In the genomic region with DNA sequence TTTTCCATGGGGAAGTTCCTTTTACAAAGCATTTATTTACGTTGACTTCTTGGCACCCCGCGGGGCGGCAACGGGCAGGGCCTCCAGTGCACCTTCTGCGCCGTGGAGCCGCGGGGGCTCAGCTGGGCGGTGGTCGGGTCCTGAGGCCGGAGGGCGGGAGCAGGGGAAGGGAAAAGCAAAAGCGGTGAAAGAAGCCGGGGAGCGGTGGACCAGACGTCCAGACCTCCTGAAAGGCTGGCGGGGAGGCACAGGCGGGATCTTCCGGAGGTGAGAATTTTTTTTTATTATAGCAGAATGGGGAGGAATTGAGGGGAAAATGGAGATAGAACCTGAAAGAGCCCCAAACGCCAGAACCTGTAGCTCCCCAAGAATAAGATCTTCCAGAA, we compare ENCODE assay signal across 11 cellular contexts. TPM values are rescaled to one million over a fixed set of nuclear protein-coding genes. Genes with fewer than 3 reads are reported as not detected.
A peak's percentile ranks its signal among the peaks of the same experiment; 100 is the strongest.
DNase-seq lines count a peak whose midpoint lies in the region; ATAC-seq and TF ChIP-seq lines count a peak whose summit lies in the region.
"Not testable (repeated sequence)": the region's sequence is repeated elsewhere in the genome, so short reads cannot be mapped to it uniquely, and the experiment has no call there.
"Had no signal": no experiment of that assay in that cellular context is flagged by ENCODE, and none has a peak within 500 bp of the region (broad histone marks: within the 10 kb centered on the region; RNA-seq: fewer than 3 reads in every experiment).

No MANE protein-coding gene starts in this region.

- H3K9ac ChIP-seq in OCI-LY1 (ENCODE audit: low read length), result not testable (repeated sequence)

- not testable (repeated sequence) for TF ChIP-seq CTCF in CD8-positive, alpha-beta T cell (IDR thresholded peaks at IDR 0.05); OCI-LY1 (IDR thresholded peaks at IDR 0.05; ENCODE audit: low read length); activated B cell treated with CpG ODN at 0.5 μM for 24 hours (IDR thresholded peaks at IDR 0.05); left lung (IDR thresholded peaks at IDR 0.05); progenitor cell of endocrine pancreas (IDR thresholded peaks at IDR 0.05; ENCODE audit: unreplicated experiment)
- TF ChIP-seq CTCF in dorsolateral prefrontal cortex (IDR thresholded peaks at IDR 0.05 in 54 of 56, conservative IDR thresholded peaks at IDR 0.05 in 2 of 56; ENCODE audit: low read depth in 1 of 56, partially characterized antibody in 56 of 56), result peak in 2 of 56 donors; percentile 0

- H3F3A ChIP-seq in OCI-LY1 (ENCODE audit: insufficient read depth, low read length), result not testable (repeated sequence)

- POLR2A ChIA-PET in CD8-positive, alpha-beta T cell (lab: Charles Lee); activated B cell treated with CpG ODN at 0.5 μM for 24 hours (lab: Charles Lee): not testable (repeated sequence)

- not testable (repeated sequence) for H4K20me1 ChIP-seq in OCI-LY1 (ENCODE audit: insufficient read depth, low read length)

- H3K27ac ChIP-seq in CD8-positive, alpha-beta T cell (ENCODE audit: low read depth, low read length), result peak overlapping the region; percentile 73
- H3K27ac ChIP-seq in OCI-LY1 (ENCODE audit: low read depth, low read length, poor library complexity, severe bottlenecking); left lung: not testable (repeated sequence)
- peak overlapping the region in 11 of 59 donors; percentile 47 to 94 (median 75) for H3K27ac ChIP-seq in dorsolateral prefrontal cortex

- peak overlapping the region; percentile 92 for H3K27ac Mint-ChIP-seq in CD8-positive, alpha-beta T cell
- peak overlapping the region; percentile 63 for H3K27ac Mint-ChIP-seq in activated B cell treated with CpG ODN at 0.5 μM for 24 hours
- H3K27ac Mint-ChIP-seq in activated naive CD8-positive, alpha-beta T cell treated with anti-CD3 and anti-CD28 coated beads for 36 hours, result peak overlapping the region; percentile 88
- not testable (repeated sequence) for H3K27ac Mint-ChIP-seq in progenitor cell of endocrine pancreas

- not testable (repeated sequence) for H3K27me3 Mint-ChIP-seq in CD8-positive, alpha-beta T cell (ENCODE audit: low read depth); activated B cell treated with CpG ODN at 0.5 μM for 24 hours; activated naive CD8-positive, alpha-beta T cell treated with anti-CD3 and anti-CD28 coated beads for 36 hours; progenitor cell of endocrine pancreas

- peak overlapping the region; percentile 64; the same call in 1 of the 2 replicates for H3K4me2 ChIP-seq in OCI-LY1 (ENCODE audit: low read length)

- H3K27me3 ChIP-seq in CD8-positive, alpha-beta T cell (ENCODE audit: insufficient read depth, low read length); OCI-LY1 (ENCODE audit: insufficient read depth, low read length); dorsolateral prefrontal cortex; left lung: not testable (repeated sequence)

- not testable (repeated sequence) for ATAC-seq in CD8-positive, alpha-beta T cell; activated B cell treated with CpG ODN at 0.5 μM for 24 hours (ENCODE audit: low read depth); left lung

- CTCF ChIA-PET in CD8-positive, alpha-beta T cell (lab: Charles Lee); activated B cell treated with CpG ODN at 0.5 μM for 24 hours (lab: Charles Lee): not testable (repeated sequence)

- peak overlapping the region; percentile 87 for H3K4me3 Mint-ChIP-seq in CD8-positive, alpha-beta T cell
- H3K4me3 Mint-ChIP-seq in activated B cell treated with CpG ODN at 0.5 μM for 24 hours (peak overlapping the region; percentile 93), progenitor cell of endocrine pancreas (ENCODE audit: low read depth) (peak overlapping the region; percentile 70)
- H3K4me3 Mint-ChIP-seq in activated naive CD8-positive, alpha-beta T cell treated with anti-CD3 and anti-CD28 coated beads for 36 hours, result peak overlapping the region; percentile 91

- not testable (repeated sequence) for H3K9me3 Mint-ChIP-seq in CD8-positive, alpha-beta T cell; activated B cell treated with CpG ODN at 0.5 μM for 24 hours; activated naive CD8-positive, alpha-beta T cell treated with anti-CD3 and anti-CD28 coated beads for 36 hours; progenitor cell of endocrine pancreas (ENCODE audit: low read depth)

- intact Hi-C loops in CD8-positive, alpha-beta T cell (cut with DNase I, micrococcal nuclease); activated B cell treated with CpG ODN at 0.5 μM for 24 hours (cut with micrococcal nuclease); dorsolateral prefrontal cortex (cut with DNase I); left lung (cut with DNase I): not testable (repeated sequence)

- not testable (repeated sequence) for H3K4me1 Mint-ChIP-seq in CD8-positive, alpha-beta T cell (ENCODE audit: low read depth); activated B cell treated with CpG ODN at 0.5 μM for 24 hours; activated naive CD8-positive, alpha-beta T cell treated with anti-CD3 and anti-CD28 coated beads for 36 hours; progenitor cell of endocrine pancreas (ENCODE audit: low read depth)

- not testable (repeated sequence) for H3K36me3 Mint-ChIP-seq in CD8-positive, alpha-beta T cell; activated B cell treated with CpG ODN at 0.5 μM for 24 hours (ENCODE audit: low read depth); activated naive CD8-positive, alpha-beta T cell treated with anti-CD3 and anti-CD28 coated beads for 36 hours; progenitor cell of endocrine pancreas (ENCODE audit: insufficient read depth)

- not testable (repeated sequence) for H3K79me2 ChIP-seq in OCI-LY1 (ENCODE audit: insufficient read depth, low read length)

- not testable (repeated sequence) for DNase-seq in CD8-positive, alpha-beta T cell; activated B cell treated with CpG ODN at 0.5 μM for 24 hours; activated naive CD8-positive, alpha-beta T cell treated with anti-CD3 and anti-CD28 coated beads for 36 hours; left lung; progenitor cell of endocrine pancreas (ENCODE audit: low spot score, unreplicated experiment)
- DNase-seq in dorsolateral prefrontal cortex, result peak in 2 of 10 donors; percentile 5 to 27

- H3K9me2 ChIP-seq in OCI-LY1 (ENCODE audit: low read depth, low read length), result not testable (repeated sequence)

- H3K4me3 ChIP-seq in CD8-positive, alpha-beta T cell (ENCODE audit: low read depth, low read length), result peak overlapping the region; percentile 68
- H3K4me3 ChIP-seq in OCI-LY1 (ENCODE audit: low read depth, low read length, poor library complexity, severe bottlenecking) (peak overlapping the region; percentile 83), dorsolateral prefrontal cortex (peak overlapping the region in 42 of 59 donors; percentile 16 to 71 (median 54)), left lung (peak overlapping the region; percentile 36 to 40)

- H3K36me3 ChIP-seq in CD8-positive, alpha-beta T cell (ENCODE audit: insufficient read depth, low read length); OCI-LY1 (ENCODE audit: insufficient read depth, low read length); left lung: not testable (repeated sequence)

- not testable (repeated sequence) for H3K4me1 ChIP-seq in CD8-positive, alpha-beta T cell (ENCODE audit: insufficient read depth, low read length); OCI-LY1 (ENCODE audit: insufficient read depth, low read length, severe bottlenecking); left lung

- H2AFZ ChIP-seq in OCI-LY1 (ENCODE audit: low read length), result not testable (repeated sequence)

- not testable (repeated sequence) for H3K9me3 ChIP-seq in CD8-positive, alpha-beta T cell (ENCODE audit: low read length); OCI-LY1 (ENCODE audit: low read length); left lung

RNA-seq across cellular contexts. Expression of gene PPIAL4A, which starts 44.6 kb away (rescaled TPM):
- not detected for total RNA-seq in CD8-positive, alpha-beta T cell
- not detected in 2 replicates for total RNA-seq in activated B cell treated with CpG ODN at 0.5 μM for 24 hours
- not detected for total RNA-seq in activated naive CD8-positive, alpha-beta T cell treated with anti-CD3 and anti-CD28 coated beads for 36 hours
- 1 to 10 TPM in 1 of 120 experiments, not detected in 119; 1.2 TPM for total RNA-seq in dorsolateral prefrontal cortex
- total RNA-seq in left lung, result not detected
- total RNA-seq in progenitor cell of endocrine pancreas, result not detected in 2 replicates
- total RNA-seq: HT-29, lung microvascular endothelial cell, right lobe of liver, temporal lobe had no signal
